In the genomic region with DNA sequence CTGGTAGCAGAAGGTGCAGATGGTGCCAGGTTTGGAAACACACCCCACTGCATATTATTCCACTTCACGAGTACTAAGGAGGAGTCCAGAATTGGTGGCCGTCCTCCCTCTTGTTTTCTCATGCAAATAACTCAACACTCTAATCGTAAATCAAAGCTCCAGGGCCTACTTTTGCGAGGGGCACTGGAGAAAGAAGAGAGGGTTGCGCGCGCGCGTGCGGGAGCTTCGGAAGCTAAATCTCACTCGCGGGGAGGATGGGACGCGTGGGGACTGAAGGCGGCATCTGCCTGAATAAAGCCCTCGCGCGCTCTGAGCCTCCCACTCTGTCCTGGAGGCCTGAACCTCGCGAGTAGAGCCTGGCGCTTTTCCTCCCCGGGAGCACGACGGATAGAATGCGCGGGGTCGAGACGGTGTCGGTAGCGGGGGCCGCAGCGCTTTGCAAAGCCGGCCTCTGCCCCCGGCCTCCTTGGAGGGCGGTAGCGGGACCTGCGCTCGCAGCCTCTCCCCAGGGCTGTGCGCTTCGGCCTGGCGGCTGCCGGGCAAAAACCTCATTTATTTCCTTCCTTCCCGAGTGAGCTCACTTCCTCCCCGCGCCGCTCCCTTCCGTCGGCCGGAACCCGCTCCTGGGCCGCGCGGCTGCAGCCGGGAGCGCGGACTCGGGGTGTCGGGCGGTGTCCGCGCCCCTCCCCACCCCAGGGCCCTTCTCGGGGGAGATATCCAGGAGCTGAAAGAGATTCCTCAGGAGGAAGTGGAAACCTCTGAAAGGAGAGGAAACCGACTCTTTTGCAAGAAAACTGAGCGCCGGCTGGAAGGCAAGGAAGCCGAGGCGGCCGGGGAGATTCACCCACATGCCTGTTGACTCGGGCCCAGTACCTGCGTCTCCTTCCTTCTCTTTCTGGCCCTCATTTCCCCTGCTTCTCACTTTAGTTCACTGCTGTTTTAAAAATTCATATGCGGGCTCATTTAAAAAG, we compare ENCODE assay signal across 8 cellular contexts. TPM values are rescaled to one million over a fixed set of nuclear protein-coding genes. Genes with fewer than 3 reads are reported as not detected.
DNase-seq lines count a peak whose midpoint lies in the region; ATAC-seq, FAIRE-seq and TF ChIP-seq lines count a peak whose summit lies in the region.

No MANE protein-coding gene starts in this region.

- peak overlapping the region; percentile 82 for H3K4me2 ChIP-seq in hepatocyte

- H3K36me3 Mint-ChIP-seq in CD8-positive, alpha-beta memory T cell = no peaks in the 10 kb centered on the region
- H3K36me3 Mint-ChIP-seq in activated T-helper 17 cell treated with anti-CD3 and anti-CD28 coated beads, Interleukin-2, amount 50 U/mL, for 72 hours (ENCODE audit: low read depth) = no peaks in the 10 kb centered on the region

- H2AFZ ChIP-seq in hepatocyte = peak overlapping the region; percentile 96

- H3K4me3 ChIP-seq in CD8-positive, alpha-beta memory T cell (ENCODE audit: low read length) = peak overlapping the region; percentile 20
- H3K4me3 ChIP-seq in hepatocyte (peak overlapping the region; percentile 56), small intestine (ENCODE audit: low read depth in 1 of 2, low read length in 2 of 2) (peak overlapping the region; percentile 14 to 31)

- no peak for TF ChIP-seq CTCF in hepatocyte (IDR thresholded peaks at IDR 0.05; ENCODE audit: poor library complexity)

- no peaks in the 10 kb centered on the region for H4K20me1 ChIP-seq in hepatocyte (ENCODE audit: insufficient read depth, poor library complexity, severe bottlenecking)

- H3K27ac Mint-ChIP-seq in CD8-positive, alpha-beta memory T cell = peak overlapping the region in 1 of 8 donors; percentile 74
- no peak overlapping the region for H3K27ac Mint-ChIP-seq in activated T-helper 17 cell treated with anti-CD3 and anti-CD28 coated beads, Interleukin-2, amount 50 U/mL, for 72 hours

- peaks cover 32% of the 10 kb centered on the region for H3K27me3 ChIP-seq in CD8-positive, alpha-beta memory T cell (ENCODE audit: insufficient read depth, low read length, poor library complexity, severe bottlenecking)
- H3K27me3 ChIP-seq in hepatocyte (peaks cover 85% of the 10 kb centered on the region), small intestine (ENCODE audit: control insufficient read depth in 2 of 2, insufficient read depth in 2 of 2, low read length in 2 of 2) (peaks cover 3 to 52% of the 10 kb centered on the region in 2 donors)

- no peaks in the 10 kb centered on the region for H3K9me3 ChIP-seq in CD8-positive, alpha-beta memory T cell (ENCODE audit: low read length)
- H3K9me3 ChIP-seq in hepatocyte (ENCODE audit: low read depth) (no peaks in the 10 kb centered on the region), small intestine (ENCODE audit: control insufficient read depth, low read depth) (no peaks in the 10 kb centered on the region)

- H3K4me3 Mint-ChIP-seq in CD8-positive, alpha-beta memory T cell = peak overlapping the region; percentile 71 to 81 (median 77)
- H3K4me3 Mint-ChIP-seq in activated T-helper 17 cell treated with anti-CD3 and anti-CD28 coated beads, Interleukin-2, amount 50 U/mL, for 72 hours = peak overlapping the region; percentile 74

- peaks cover 19% of the 10 kb centered on the region for H3K79me2 ChIP-seq in hepatocyte

- H3K36me3 ChIP-seq in CD8-positive, alpha-beta memory T cell (ENCODE audit: insufficient read depth, low read length) = no peaks in the 10 kb centered on the region
- H3K36me3 ChIP-seq in hepatocyte (replicated peaks; ENCODE audit: insufficient read depth, low read depth) (no peaks in the 10 kb centered on the region), small intestine (ENCODE audit: control insufficient read depth in 2 of 2, insufficient read depth in 2 of 2, low read length in 2 of 2) (no peaks in the 10 kb centered on the region)

- CTCF ChIA-PET in CD8-positive, alpha-beta memory T cell (lab: Charles Lee) = interaction anchor here (1.4 kb wide), 1 partner anchor 15 kb away, joined by 3 read pairs; no protein-coding TSS in a partner anchor

- H3K4me1 ChIP-seq in CD8-positive, alpha-beta memory T cell (ENCODE audit: insufficient read depth, low read length) = peaks cover 22% of the 10 kb centered on the region
- no peaks in the 10 kb centered on the region for H3K4me1 ChIP-seq in hepatocyte (ENCODE audit: insufficient read depth)
- peaks cover 0 to 6% of the 10 kb centered on the region in 2 donors for H3K4me1 ChIP-seq in small intestine (ENCODE audit: control insufficient read depth in 2 of 2, insufficient read depth in 1 of 2, low read depth in 1 of 2, low read length in 1 of 2)

- peak; percentile 34 for ATAC-seq in GM21529 (IDR thresholded peaks at IDR 0.05; ENCODE audit: unreplicated experiment)
- ATAC-seq in activated T-helper 17 cell treated with anti-CD3 and anti-CD28 coated beads, Interleukin-2, amount 50 U/mL, for 72 hours (replicated peaks) = peak; percentile 69

- POLR2A ChIA-PET in CD8-positive, alpha-beta memory T cell (lab: Charles Lee) = interaction anchor here (0.6 kb wide), 2 partner anchors 14 to 335 kb away, joined by 3 to 5 read pairs; no protein-coding TSS in a partner anchor

- peaks cover 70 to 96% of the 10 kb centered on the region in 2 donors for H3K27me3 Mint-ChIP-seq in CD8-positive, alpha-beta memory T cell
- peaks cover 59% of the 10 kb centered on the region for H3K27me3 Mint-ChIP-seq in activated T-helper 17 cell treated with anti-CD3 and anti-CD28 coated beads, Interleukin-2, amount 50 U/mL, for 72 hours

- peaks cover 0 to 11% (median 5%) of the 10 kb centered on the region in 5 donors for H3K9me3 Mint-ChIP-seq in CD8-positive, alpha-beta memory T cell
- H3K9me3 Mint-ChIP-seq in activated T-helper 17 cell treated with anti-CD3 and anti-CD28 coated beads, Interleukin-2, amount 50 U/mL, for 72 hours = no peaks in the 10 kb centered on the region

- no peak overlapping the region for H3K27ac ChIP-seq in CD8-positive, alpha-beta memory T cell (ENCODE audit: low read depth, low read length)
- H3K27ac ChIP-seq in hepatocyte = peak overlapping the region; percentile 75
- peak overlapping the region in 1 of 2 donors; percentile 1 for H3K27ac ChIP-seq in small intestine (ENCODE audit: low read depth in 1 of 2, low read length in 1 of 2)

- FAIRE-seq in small intestine (lab: Jason Lieb, UNC) = no peak

- WGBS in hepatocyte (ENCODE audit: low lambda C conversion rate, missing lambda C conversion rate) = 9% methylated on average over 69 of the region's 72 CpGs
- WGBS in small intestine, 3 donors = 5 to 14% (median 10%) methylated on average over 66 to 72 of the region's 72 CpGs

- peaks cover 19 to 41% (median 40%) of the 10 kb centered on the region in 3 donors for H3K4me1 Mint-ChIP-seq in CD8-positive, alpha-beta memory T cell
- H3K4me1 Mint-ChIP-seq in activated T-helper 17 cell treated with anti-CD3 and anti-CD28 coated beads, Interleukin-2, amount 50 U/mL, for 72 hours = peaks cover 9% of the 10 kb centered on the region

- no peak for DNase-seq in CD8-positive, alpha-beta memory T cell
- DNase-seq in hepatocyte (ENCODE audit: low spot score) (peak; percentile 71), small intestine (peak; percentile 30), NOMO-1 treated with dmso at 0.1 percent for 144 hours (lab: John Stamatoyannopoulos, UW; ENCODE audit: unreplicated experiment) (no peak), iPS-NIHi7 (ENCODE audit: extremely low spot score) (no peak)
- no peak for DNase-seq in stimulated activated naive CD4-positive, alpha-beta T cell treated with Interleukin-2 at 50 U/mL for 16 hours (lab: John Stamatoyannopoulos, UW)

- H3K9me2 ChIP-seq in hepatocyte (replicated peaks; ENCODE audit: insufficient read depth) = no peaks in the 10 kb centered on the region

RNA-seq across cellular contexts. Expression of a gene that starts 20.7 kb away (rescaled TPM):
- not detected for total RNA-seq in CD8-positive, alpha-beta memory T cell
- polyA plus RNA-seq in CD8-positive, alpha-beta memory T cell = not detected
- total RNA-seq in activated T-helper 17 cell treated with anti-CD3 and anti-CD28 coated beads, Interleukin-2, amount 50 U/mL, for 72 hours = not detected
- total RNA-seq in hepatocyte = 67.9 and 69.7 TPM in 2 replicates
- polyA plus RNA-seq in hepatocyte (141 and 152 TPM in 2 replicates), small intestine (10 to 100 TPM in 1 of 3 donors, not detected in 2; 16.3 TPM)

Comparison
In these comparisons a context has a peak if more than half of its experiments do, and no peak if none do; other contexts are left out.
1. DNase-seq: peak in hepatocyte (single experiment) and small intestine (single experiment); none in CD8-positive, alpha-beta memory T cell (0 of 5), NOMO-1 treated with dmso at 0.1 percent for 144 hours (single experiment), iPS-NIHi7 (single experiment) and stimulated activated naive CD4-positive, alpha-beta T cell treated with Interleukin-2 at 50 U/mL for 16 hours (single experiment).
2. RNA of a gene that starts 20.7 kb away (total RNA-seq): 67.9 to 69.7 TPM in hepatocyte; not detected in CD8-positive, alpha-beta memory T cell and not detected in activated T-helper 17 cell treated with anti-CD3 and anti-CD28 coated beads, Interleukin-2, amount 50 U/mL, for 72 hours; every median in the first group is over 10 times any median in the second.
3. Peak in every context shown above with its lines, with median percentiles within 50 percentile points of each other: H3K4me3 ChIP-seq.